8 cellular contexts compared by ENCODE assay signal in genomic region chr9:133428579-133429215, GRCh38. TPM values are rescaled to one million over a fixed set of nuclear protein-coding genes. Genes with fewer than 3 reads are reported as not detected.
DNase-seq lines count a peak whose midpoint lies in the region; ATAC-seq and TF ChIP-seq lines count a peak whose summit lies in the region.

No MANE protein-coding gene starts in this region.

- peak overlapping the region; percentile 44; the same call in 1 of the 2 replicates for H3K27ac ChIP-seq in VCaP
- H3K27ac ChIP-seq in iPS-20b (ENCODE audit: low read length), result no peak overlapping the region
- no peak overlapping the region for H3K27ac ChIP-seq in tibial artery
- H3K27ac ChIP-seq in Karpas-422 (ENCODE audit: low read length), result no peak overlapping the region

- no peak overlapping the region for H2AFZ ChIP-seq in Karpas-422 (ENCODE audit: low read length)

- H3K27me3 ChIP-seq in iPS-20b (ENCODE audit: insufficient read depth, low read length) (peaks cover 22% of the 10 kb centered on the region), tibial artery (peaks cover 0 to 56% of the 10 kb centered on the region in 2 donors), Karpas-422 (ENCODE audit: low read length) (no peaks in the 10 kb centered on the region)

- no peak overlapping the region for H3K9ac ChIP-seq in iPS-20b (ENCODE audit: low read depth, low read length)
- no peak overlapping the region for H3K9ac ChIP-seq in Karpas-422 (ENCODE audit: low read length)

- peak; percentile 42 to 56 for ATAC-seq in activated T-cell treated with anti-CD3 and anti-CD28 coated beads, Interleukin-2, amount 50 U/mL, for 4 hours
- ATAC-seq in sciatic nerve, result no peak

- H3K4me1 ChIP-seq in iPS-20b (ENCODE audit: insufficient read depth, low read length) (no peaks in the 10 kb centered on the region), tibial artery (peaks cover 0 to 18% (median 13%) of the 10 kb centered on the region in 4 donors), Karpas-422 (ENCODE audit: low read length) (no peaks in the 10 kb centered on the region)

- H3K27me3 Mint-ChIP-seq in activated T-cell treated with anti-CD3 and anti-CD28 coated beads, Interleukin-2, amount 50 U/mL, for 4 hours (ENCODE audit: low read depth), result peaks cover 41% of the 10 kb centered on the region

- no peaks in the 10 kb centered on the region for H3K9me3 Mint-ChIP-seq in activated T-cell treated with anti-CD3 and anti-CD28 coated beads, Interleukin-2, amount 50 U/mL, for 4 hours

- no peak for DNase-seq in activated T-cell treated with anti-CD3 and anti-CD28 coated beads, Interleukin-2, amount 50 U/mL, for 4 hours
- DNase-seq in activated T-cell treated with anti-CD3 and anti-CD28 coated beads, Interleukin-2, amount 50 U/mL, for 1 hour, result no peak
- DNase-seq in tibial artery (no peak), sciatic nerve (ENCODE audit: low spot score) (no peak), T-helper 2 cell (no peak), Karpas-422 (no peak)

- TF ChIP-seq CTCF in VCaP (conservative IDR thresholded peaks at IDR 0.05) (no peak), tibial artery (IDR thresholded peaks at IDR 0.05) (no peak)

- no peaks in the 10 kb centered on the region for H3K36me3 ChIP-seq in iPS-20b (ENCODE audit: insufficient read depth, low read depth, low read length)
- H3K36me3 ChIP-seq in tibial artery, result no peaks in the 10 kb centered on the region
- H3K36me3 ChIP-seq in Karpas-422 (ENCODE audit: insufficient read depth, low read length), result no peaks in the 10 kb centered on the region

- H3K9me3 ChIP-seq in iPS-20b (ENCODE audit: insufficient read depth, low read depth, low read length), result no peaks in the 10 kb centered on the region; the same call in 1 of the 2 replicates
- H3K9me3 ChIP-seq in tibial artery, result no peaks in the 10 kb centered on the region
- no peaks in the 10 kb centered on the region for H3K9me3 ChIP-seq in Karpas-422 (ENCODE audit: low read length)

- no peaks in the 10 kb centered on the region for H3K79me2 ChIP-seq in Karpas-422 (ENCODE audit: low read length)

- no peaks in the 10 kb centered on the region for H4K20me1 ChIP-seq in Karpas-422 (ENCODE audit: insufficient read depth, low read depth, low read length)

- H3K4me1 Mint-ChIP-seq in activated T-cell treated with anti-CD3 and anti-CD28 coated beads, Interleukin-2, amount 50 U/mL, for 4 hours (ENCODE audit: low read depth), result peaks cover 8% of the 10 kb centered on the region

- H3K36me3 Mint-ChIP-seq in activated T-cell treated with anti-CD3 and anti-CD28 coated beads, Interleukin-2, amount 50 U/mL, for 4 hours (ENCODE audit: insufficient read depth), result no peaks in the 10 kb centered on the region

- intact Hi-C loops in tibial artery (cut with DNase I; ENCODE audit: low total_unique reads), result no loop called here
- intact Hi-C loops in sciatic nerve (cut with DNase I), result no loop called here

- no peak overlapping the region for H3K4me3 Mint-ChIP-seq in activated T-cell treated with anti-CD3 and anti-CD28 coated beads, Interleukin-2, amount 50 U/mL, for 4 hours

- H3K9me2 ChIP-seq in Karpas-422 (replicated peaks; ENCODE audit: insufficient read depth, low read length), result no peaks in the 10 kb centered on the region

- no peak overlapping the region for H3K4me2 ChIP-seq in Karpas-422 (ENCODE audit: low read depth, low read length, poor library complexity, severe bottlenecking)

- peak overlapping the region; percentile 57; the same call in 1 of the 2 replicates for H3K4me3 ChIP-seq in iPS-20b (ENCODE audit: low read length)
- peak overlapping the region; percentile 6 to 35 for H3K4me3 ChIP-seq in tibial artery
- no peak overlapping the region for H3K4me3 ChIP-seq in Karpas-422 (ENCODE audit: low read length)

RNA-seq across cellular contexts. Expression of gene ADAMTS13, which starts 6.5 kb away (rescaled TPM):
- under 1 TPM; 0.60 to 0.91 (median 0.79) TPM for total RNA-seq in activated T-cell treated with anti-CD3 and anti-CD28 coated beads, Interleukin-2, amount 50 U/mL, for 4 hours
- 4.6 TPM for total RNA-seq in sciatic nerve
- total RNA-seq in Karpas-422 (2014; rRNA removed; shearing (Covaris generic); ENCODE audit: low replicate concordance), result 0.34 and 1.3 TPM in 2 replicates

RNA-seq across cellular contexts. Expression of gene REXO4, which starts 10.9 kb away (rescaled TPM):
- 10 to 100 TPM; 67.5 to 79.5 (median 79.3) TPM for total RNA-seq in activated T-cell treated with anti-CD3 and anti-CD28 coated beads, Interleukin-2, amount 50 U/mL, for 4 hours
- 23.8 TPM for total RNA-seq in sciatic nerve
- 10.5 and 41.9 TPM in 2 replicates for total RNA-seq in Karpas-422 (2014; rRNA removed; shearing (Covaris generic); ENCODE audit: low replicate concordance)

RNA-seq across cellular contexts. Expression of gene CACFD1, which starts 31.1 kb away (rescaled TPM):
- total RNA-seq in activated T-cell treated with anti-CD3 and anti-CD28 coated beads, Interleukin-2, amount 50 U/mL, for 4 hours, result 1 to 10 TPM in 1 of 3 donors, under 1 TPM in 2; 0.73 to 1.1 (median 0.86) TPM
- total RNA-seq in sciatic nerve, result 10.1 TPM
- 4.5 and 15.3 TPM in 2 replicates for total RNA-seq in Karpas-422 (2014; rRNA removed; shearing (Covaris generic); ENCODE audit: low replicate concordance)

RNA-seq across cellular contexts. Expression of gene SLC2A6, which starts 50.2 kb away (rescaled TPM):
- 1 to 10 TPM; 4.9 to 5.3 (median 5.2) TPM for total RNA-seq in activated T-cell treated with anti-CD3 and anti-CD28 coated beads, Interleukin-2, amount 50 U/mL, for 4 hours
- total RNA-seq in sciatic nerve, result 3.3 TPM
- 10.6 and 32.0 TPM in 2 replicates for total RNA-seq in Karpas-422 (2014; rRNA removed; shearing (Covaris generic); ENCODE audit: low replicate concordance)

RNA-seq across cellular contexts. Expression of gene STKLD1, which starts 52.5 kb away (rescaled TPM):
- under 1 TPM in 2 of 3 donors, not detected in 1; 0.16 to 0.42 TPM for total RNA-seq in activated T-cell treated with anti-CD3 and anti-CD28 coated beads, Interleukin-2, amount 50 U/mL, for 4 hours
- total RNA-seq in sciatic nerve, result 2.6 TPM
- total RNA-seq in Karpas-422 (2014; rRNA removed; shearing (Covaris generic); ENCODE audit: low replicate concordance), result 0.93 and 0.97 TPM in 2 replicates
